ENCODE assay signal across 13 cellular contexts in genomic region chr1:42679364-42679983, GRCh38. TPM values are rescaled to one million over a fixed set of nuclear protein-coding genes. Genes with fewer than 3 reads are reported as not detected.
DNase-seq lines count a peak whose midpoint lies in the region; ATAC-seq and TF ChIP-seq lines count a peak whose summit lies in the region.
"Had no signal": no experiment of that assay in that cellular context is flagged by ENCODE, and none has a peak within 500 bp of the region (broad histone marks: within the 10 kb centered on the region; RNA-seq: fewer than 3 reads in every experiment).

No MANE protein-coding gene starts in this region.

- peaks cover 15% of the 10 kb centered on the region for H4K20me1 ChIP-seq in SK-N-SH (ENCODE audit: insufficient read depth)

- peak overlapping the region; percentile 88 to 98 (median 97) for H3K4me3 Mint-ChIP-seq in brain

- H3F3A ChIP-seq in SK-N-SH (replicated peaks; ENCODE audit: insufficient read depth) = no peaks in the 10 kb centered on the region

- H3K27me3 Mint-ChIP-seq in brain = peaks cover 16% of the 10 kb centered on the region
- H3K27me3 Mint-ChIP-seq: activated T-helper 17 cell treated with anti-CD3 and anti-CD28 coated beads, Interleukin-2, amount 50 U/mL, for 72 hours had no signal

- CTCF ChIA-PET in SK-N-SH (lab: Yijun Ruan, JAX) = interaction anchor here (1.1 to 1.2 kb wide), 3 partner anchors 51 to 394 kb away, joined by 3 read pairs; no protein-coding TSS in a partner anchor

- no peak for DNase-seq in SK-N-SH
- peak; percentile 45 for DNase-seq in LHCN-M2 (ENCODE audit: low read depth)
- DNase-seq in skeletal muscle cell (ENCODE audit: low read depth) = peak; percentile 31
- DNase-seq in stimulated activated CD4-positive, alpha-beta T cell treated with anti-CD3 and anti-CD28 coated beads, Interleukin-4, amount 100 ng/mL, for 1 hour = no peak
- no peak for DNase-seq in activated T-cell treated with anti-CD3 and anti-CD28 coated beads, Interleukin-2, amount 50 U/mL, for 48 hours
- DNase-seq: activated CD4-positive, alpha-beta T cell treated with anti-CD3 and anti-CD28 coated beads, Interleukin-2, amount 50 U/mL, for 4 hours; left ventricle myocardium inferior; T-helper 1 cell had no signal

- H3K4me1 Mint-ChIP-seq in brain = peaks cover 44% of the 10 kb centered on the region

- no peaks in the 10 kb centered on the region for H3K9me2 ChIP-seq in SK-N-SH

- H3K4me2 ChIP-seq in SK-N-SH = peak overlapping the region; percentile 77; the same call in 1 of the 2 replicates

- H3K36me3 Mint-ChIP-seq in brain = peaks cover 24% of the 10 kb centered on the region

- no peaks in the 10 kb centered on the region for H3K27me3 ChIP-seq in SK-N-SH (ENCODE audit: insufficient read depth)

- H3K27ac ChIP-seq in SK-N-SH (ENCODE audit: low read depth in 2 of 2, low read length in 1 of 2) = no peak overlapping the region
- H3K27ac ChIP-seq: A549, left ventricle myocardium inferior had no signal

- H3K9me3 ChIP-seq in SK-N-SH = no peaks in the 10 kb centered on the region
- H3K9me3 ChIP-seq: A549, left ventricle myocardium inferior had no signal

- peak overlapping the region in 4 of 5 experiments; percentile 58 to 100 (median 100) for H3K27ac Mint-ChIP-seq in brain
- H3K27ac Mint-ChIP-seq: activated T-helper 17 cell treated with anti-CD3 and anti-CD28 coated beads, Interleukin-2, amount 50 U/mL, for 72 hours had no signal

- WGBS in SK-N-SH (ENCODE audit: low lambda C conversion rate) = 83% methylated on average over 10 of the region's 10 CpGs

- H3K4me1 ChIP-seq in SK-N-SH (ENCODE audit: control insufficient read depth in 1 of 2, insufficient read depth in 2 of 2, low read depth in 1 of 2, low read length in 1 of 2) = peaks cover 3 to 10% of the 10 kb centered on the region in 2 experiments; a peak in 3 of 4 replicates

- POLR2A ChIA-PET in SK-N-SH (lab: Yijun Ruan, JAX) = no interaction called here

- no peak for TF ChIP-seq EP300 in SK-N-SH (IDR thresholded peaks at IDR 0.05; ENCODE audit: borderline replicate concordance in 1 of 2, low read depth in 1 of 2, low read length in 1 of 2)

- ATAC-seq in SK-N-SH treated with all-trans-retinoic acid at 6 μM for 48 hours (no peak), HG03196 (IDR thresholded peaks at IDR 0.05; ENCODE audit: unreplicated experiment) (no peak)
- ATAC-seq: A549; activated T-helper 17 cell treated with anti-CD3 and anti-CD28 coated beads, Interleukin-2, amount 50 U/mL, for 72 hours had no signal

- H3K79me2 ChIP-seq in SK-N-SH (ENCODE audit: insufficient read depth) = peaks cover 27% of the 10 kb centered on the region

- no peak overlapping the region for H2AFZ ChIP-seq in SK-N-SH (ENCODE audit: low read depth)

- no peak overlapping the region for H3K9ac ChIP-seq in SK-N-SH

- peaks cover 8 to 23% of the 10 kb centered on the region in 2 experiments for H3K36me3 ChIP-seq in SK-N-SH (replicated peaks in 1 of 2; ENCODE audit: control insufficient read depth in 1 of 2, insufficient read depth in 2 of 2, low read length in 1 of 2)

- no peak for TF ChIP-seq RAD21 in SK-N-SH (IDR thresholded peaks at IDR 0.05; ENCODE audit: low read length)

- TF ChIP-seq CTCF in SK-N-SH (IDR thresholded peaks at IDR 0.05) (no peak), brain (conservative IDR thresholded peaks at IDR 0.05) (no peak)

- peaks cover 0 to 2% (median 0%) of the 10 kb centered on the region in 5 experiments for H3K9me3 Mint-ChIP-seq in brain
- H3K9me3 Mint-ChIP-seq: activated T-helper 17 cell treated with anti-CD3 and anti-CD28 coated beads, Interleukin-2, amount 50 U/mL, for 72 hours had no signal

- no peak overlapping the region for H3K4me3 ChIP-seq in SK-N-SH (ENCODE audit: low read depth in 2 of 2, low read length in 1 of 2)
- no peak overlapping the region for H3K4me3 ChIP-seq in skeletal muscle cell (ENCODE audit: low read depth, low read length)
- H3K4me3 ChIP-seq: A549, left ventricle myocardium inferior had no signal

TF ChIP-seq in SK-N-SH, 30 proteins besides CTCF, POLR2A, EP300 and RAD21 (continues in another document):
- TF ChIP-seq EZH2phosphoT487 (IDR thresholded peaks at IDR 0.05; ENCODE audit: borderline replicate concordance, low read depth) (no peak), TAF1 (IDR thresholded peaks at IDR 0.05; ENCODE audit: borderline replicate concordance, low read depth, low read length) (no peak), TEAD4 (IDR thresholded peaks at IDR 0.05; ENCODE audit: borderline replicate concordance, insufficient read depth) (no peak), NRF1 (IDR thresholded peaks at IDR 0.05; ENCODE audit: low read depth, low read length) (no peak), RXRA (IDR thresholded peaks at IDR 0.05; ENCODE audit: borderline replicate concordance, low read depth) (no peak)
- TF ChIP-seq, protein P1, sequence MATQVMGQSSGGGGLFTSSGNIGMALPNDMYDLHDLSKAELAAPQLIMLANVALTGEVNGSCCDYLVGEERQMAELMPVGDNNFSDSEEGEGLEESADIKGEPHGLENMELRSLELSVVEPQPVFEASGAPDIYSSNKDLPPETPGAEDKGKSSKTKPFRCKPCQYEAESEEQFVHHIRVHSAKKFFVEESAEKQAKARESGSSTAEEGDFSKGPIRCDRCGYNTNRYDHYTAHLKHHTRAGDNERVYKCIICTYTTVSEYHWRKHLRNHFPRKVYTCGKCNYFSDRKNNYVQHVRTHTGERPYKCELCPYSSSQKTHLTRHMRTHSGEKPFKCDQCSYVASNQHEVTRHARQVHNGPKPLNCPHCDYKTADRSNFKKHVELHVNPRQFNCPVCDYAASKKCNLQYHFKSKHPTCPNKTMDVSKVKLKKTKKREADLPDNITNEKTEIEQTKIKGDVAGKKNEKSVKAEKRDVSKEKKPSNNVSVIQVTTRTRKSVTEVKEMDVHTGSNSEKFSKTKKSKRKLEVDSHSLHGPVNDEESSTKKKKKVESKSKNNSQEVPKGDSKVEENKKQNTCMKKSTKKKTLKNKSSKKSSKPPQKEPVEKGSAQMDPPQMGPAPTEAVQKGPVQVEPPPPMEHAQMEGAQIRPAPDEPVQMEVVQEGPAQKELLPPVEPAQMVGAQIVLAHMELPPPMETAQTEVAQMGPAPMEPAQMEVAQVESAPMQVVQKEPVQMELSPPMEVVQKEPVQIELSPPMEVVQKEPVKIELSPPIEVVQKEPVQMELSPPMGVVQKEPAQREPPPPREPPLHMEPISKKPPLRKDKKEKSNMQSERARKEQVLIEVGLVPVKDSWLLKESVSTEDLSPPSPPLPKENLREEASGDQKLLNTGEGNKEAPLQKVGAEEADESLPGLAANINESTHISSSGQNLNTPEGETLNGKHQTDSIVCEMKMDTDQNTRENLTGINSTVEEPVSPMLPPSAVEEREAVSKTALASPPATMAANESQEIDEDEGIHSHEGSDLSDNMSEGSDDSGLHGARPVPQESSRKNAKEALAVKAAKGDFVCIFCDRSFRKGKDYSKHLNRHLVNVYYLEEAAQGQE (IDR thresholded peaks at IDR 0.05; ENCODE audit: low read depth, low read length) = no peak

TF ChIP-seq in SK-N-SH treated with all-trans-retinoic acid at 6 μM for 48 hours, 23 proteins besides CTCF, POLR2A, EP300 and RAD21 (continues in another document):
- TF ChIP-seq ZNF8 (CRISPR knock-in tag; IDR thresholded peaks at IDR 0.05) (no peak), POU6F1 (CRISPR knock-in tag; IDR thresholded peaks at IDR 0.05; ENCODE audit: borderline replicate concordance, low read depth) (no peak), PPARA (CRISPR knock-in tag; IDR thresholded peaks at IDR 0.05; ENCODE audit: borderline replicate concordance) (no peak), TOX (CRISPR knock-in tag; IDR thresholded peaks at IDR 0.05; ENCODE audit: borderline replicate concordance) (no peak), ARNTL (CRISPR knock-in tag; IDR thresholded peaks at IDR 0.05; ENCODE audit: borderline replicate concordance, low read depth) (no peak)

RNA-seq across cellular contexts. Expression of gene YBX1, which starts 2.7 kb away (rescaled TPM):
- polyA plus RNA-seq in SK-N-SH (2012; rRNA removed) (419 and 592 TPM in 2 replicates), brain (ENCODE audit: insufficient read depth, low read depth, low replicate concordance) (973 TPM)
- 806 and 838 TPM in 2 replicates for polyA plus RNA-seq in SK-N-SH (2012; cell fraction: cytosol; rRNA removed)
- 201 and 285 TPM in 2 replicates for polyA plus RNA-seq in SK-N-SH (2012; cell fraction: nucleus; rRNA removed)
- 1,026 and 1,116 TPM in 2 replicates for total RNA-seq in LHCN-M2 (2014; rRNA removed)
- 1,217 TPM for polyA plus RNA-seq in LHCN-M2 (2012)

RNA-seq across cellular contexts. Expression of gene PPIH, which starts 21.3 kb away (rescaled TPM):
- polyA plus RNA-seq in SK-N-SH (2012; rRNA removed) (89.1 and 104 TPM in 2 replicates), brain (ENCODE audit: insufficient read depth, low read depth, low replicate concordance) (51.4 TPM)
- 115 and 132 TPM in 2 replicates for polyA plus RNA-seq in SK-N-SH (2012; cell fraction: cytosol; rRNA removed)
- 25.5 and 37.5 TPM in 2 replicates for polyA plus RNA-seq in SK-N-SH (2012; cell fraction: nucleus; rRNA removed)
- 47.6 and 57.6 TPM in 2 replicates for total RNA-seq in LHCN-M2 (2014; rRNA removed)
- polyA plus RNA-seq in LHCN-M2 (2012) = 42.8 TPM

Comparison
In these comparisons a context has a peak if more than half of its experiments do, and no peak if none do; other contexts are left out.
1. DNase-seq: peak in LHCN-M2 (single experiment) and skeletal muscle cell (single experiment); none in SK-N-SH (single experiment), stimulated activated CD4-positive, alpha-beta T cell treated with anti-CD3 and anti-CD28 coated beads, Interleukin-4, amount 100 ng/mL, for 1 hour (single experiment) and activated T-cell treated with anti-CD3 and anti-CD28 coated beads, Interleukin-2, amount 50 U/mL, for 48 hours (0 of 2).